In the genomic region with DNA sequence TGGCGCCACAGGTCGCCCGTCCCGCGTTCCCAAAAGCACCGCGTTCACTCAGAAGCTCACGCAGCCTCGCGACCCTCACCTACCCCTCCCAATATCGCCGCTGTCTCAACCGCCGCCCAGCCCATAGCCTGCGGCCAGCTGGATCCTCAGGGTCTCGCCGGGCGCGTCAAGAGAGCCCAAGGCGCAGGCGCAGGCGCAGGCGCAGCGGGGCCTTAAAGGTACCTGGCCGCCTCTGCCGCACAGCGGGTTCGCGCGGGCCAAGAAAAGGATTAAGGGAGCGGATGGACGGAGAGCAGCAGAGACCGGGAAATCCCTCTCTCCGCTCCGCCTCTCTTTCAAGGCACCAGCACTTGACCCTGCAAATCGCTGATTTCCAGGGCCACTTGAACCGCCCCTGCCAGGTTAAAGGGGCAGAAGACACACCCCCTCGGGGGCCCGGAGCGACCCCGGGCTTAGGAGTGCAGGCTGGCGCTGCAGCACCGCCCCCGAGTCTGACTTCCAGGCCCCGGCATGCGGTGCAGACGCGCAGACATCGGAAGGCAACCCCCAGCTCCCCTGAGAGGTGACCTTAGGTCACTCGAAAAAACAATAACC, we compare ENCODE assay signal across 8 cellular contexts. TPM values are rescaled to one million over a fixed set of nuclear protein-coding genes. Genes with fewer than 3 reads are reported as not detected.
DNase-seq lines count a peak whose midpoint lies in the region; ATAC-seq, FAIRE-seq and TF ChIP-seq lines count a peak whose summit lies in the region.

A gene with protein sequence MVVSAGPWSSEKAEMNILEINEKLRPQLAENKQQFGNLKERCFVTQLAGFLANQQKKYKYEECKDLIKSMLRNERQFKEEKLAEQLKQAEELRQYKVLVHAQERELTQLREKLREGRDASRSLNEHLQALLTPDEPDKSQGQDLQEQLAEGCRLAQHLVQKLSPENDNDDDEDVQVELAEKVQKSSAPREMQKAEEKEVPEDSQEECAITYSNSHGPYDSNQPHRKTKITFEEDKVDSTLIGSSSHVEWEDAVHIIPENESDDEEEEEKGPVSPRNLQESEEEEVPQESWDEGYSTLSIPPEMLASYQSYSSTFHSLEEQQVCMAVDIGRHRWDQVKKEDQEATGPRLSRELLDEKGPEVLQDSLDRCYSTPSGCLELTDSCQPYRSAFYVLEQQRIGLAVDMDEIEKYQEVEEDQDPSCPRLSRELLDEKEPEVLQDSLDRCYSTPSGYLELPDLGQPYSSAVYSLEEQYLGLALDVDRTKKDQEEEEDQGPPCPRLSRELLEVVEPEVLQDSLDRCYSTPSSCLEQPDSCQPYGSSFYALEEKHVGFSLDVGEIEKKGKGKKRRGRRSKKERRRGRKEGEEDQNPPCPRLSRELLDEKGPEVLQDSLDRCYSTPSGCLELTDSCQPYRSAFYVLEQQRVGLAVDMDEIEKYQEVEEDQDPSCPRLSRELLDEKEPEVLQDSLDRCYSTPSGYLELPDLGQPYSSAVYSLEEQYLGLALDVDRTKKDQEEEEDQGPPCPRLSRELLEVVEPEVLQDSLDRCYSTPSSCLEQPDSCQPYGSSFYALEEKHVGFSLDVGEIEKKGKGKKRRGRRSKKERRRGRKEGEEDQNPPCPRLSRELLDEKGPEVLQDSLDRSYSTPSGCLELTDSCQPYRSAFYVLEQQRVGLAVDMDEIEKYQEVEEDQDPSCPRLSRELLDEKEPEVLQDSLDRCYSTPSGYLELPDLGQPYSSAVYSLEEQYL (N-terminal part only) (minus strand): TSS at position 168 of the 594 bp plus-strand sequence. CDS start 20,331 bp downstream, outside the sequence.

- no peaks in the 10 kb centered on the region for H3K4me1 Mint-ChIP-seq in Caco-2 (ENCODE audit: low read depth, unreplicated experiment)

- H3K4me1 ChIP-seq in Caco-2 (no peaks in the 10 kb centered on the region), esophagus (ENCODE audit: control insufficient read depth in 2 of 2, insufficient read depth in 2 of 2, low read length in 1 of 2) (peaks cover 0 to 2% of the 10 kb centered on the region in 2 donors), muscle layer of duodenum (ENCODE audit: control insufficient read depth in 1 of 2, insufficient read depth in 2 of 2, low read length in 2 of 2) (peaks cover 0 to 4% of the 10 kb centered on the region in 2 donors)

- H3K9me3 ChIP-seq in Caco-2 (no peaks in the 10 kb centered on the region; the same call in 1 of the 2 replicates), esophagus (ENCODE audit: control insufficient read depth in 2 of 2, insufficient read depth in 1 of 2, low read depth in 1 of 2, low read length in 1 of 2) (no peaks in the 10 kb centered on the region), muscle layer of duodenum (ENCODE audit: control insufficient read depth in 1 of 2, low read length in 2 of 2) (peaks cover 0 to 11% of the 10 kb centered on the region in 2 donors)

- no peaks in the 10 kb centered on the region for H3K27me3 ChIP-seq in Caco-2 (replicated peaks; ENCODE audit: control insufficient read depth, insufficient read depth, low read length)
- H3K27me3 ChIP-seq in esophagus (ENCODE audit: control insufficient read depth in 1 of 2, insufficient read depth in 2 of 2, low read length in 2 of 2), result no peaks in the 10 kb centered on the region
- H3K27me3 ChIP-seq in muscle layer of duodenum (ENCODE audit: low read depth, low read length), result peaks cover 23% of the 10 kb centered on the region

- POLR2A ChIA-PET in Caco-2 (lab: Charles Lee), result no interaction called here

- peak; percentile 98 for ATAC-seq in GM21390 (IDR thresholded peaks at IDR 0.05; ENCODE audit: unreplicated experiment)

- peak within 1 kb of the TSS; percentile 97 for H3K4me3 Mint-ChIP-seq in Caco-2 (ENCODE audit: unreplicated experiment)

- no peak for FAIRE-seq in HTR-8/SVneo (lab: Jason Lieb, UNC)

- CTCF ChIA-PET in Caco-2 (lab: Charles Lee), result no interaction called here

- intact Hi-C loops in Caco-2 (cut with micrococcal nuclease; ENCODE audit: unreplicated experiment), result no loop called here

- H3K36me3 ChIP-seq in Caco-2 (ENCODE audit: control insufficient read depth, insufficient read depth, low read length), result no peaks in the 10 kb centered on the region
- no peaks in the 10 kb centered on the region for H3K36me3 ChIP-seq in esophagus (ENCODE audit: control insufficient read depth in 2 of 2, insufficient read depth in 2 of 2, low read length in 1 of 2)
- no peaks in the 10 kb centered on the region for H3K36me3 ChIP-seq in muscle layer of duodenum (ENCODE audit: control insufficient read depth in 1 of 2, insufficient read depth in 2 of 2, low read length in 2 of 2)

- H3K27ac Mint-ChIP-seq in Caco-2 (ENCODE audit: unreplicated experiment), result peak within 1 kb of the TSS; percentile 88

- 0 to 1% methylated on average over 49 to 50 of the region's 50 CpGs for WGBS in esophagus, 2 donors

- no peak for TF ChIP-seq CTCF in Caco-2 (IDR thresholded peaks at IDR 0.05; ENCODE audit: insufficient read depth in 1 of 2, low read depth in 1 of 2, low read length in 1 of 2, severe bottlenecking in 1 of 2, unreplicated experiment in 1 of 2)

- H3K4me3 ChIP-seq in Caco-2 (ENCODE audit: low read depth, low read length) (peak within 1 kb of the TSS; percentile 49), esophagus (ENCODE audit: low read depth in 1 of 2, low read length in 2 of 2) (peak within 1 kb of the TSS; percentile 65 to 76), muscle layer of duodenum (ENCODE audit: low read depth in 1 of 2, low read length in 2 of 2) (peak within 1 kb of the TSS; percentile 42 to 78)

- H3K36me3 Mint-ChIP-seq in Caco-2 (ENCODE audit: insufficient read depth, unreplicated experiment), result peaks cover 6% of the 10 kb centered on the region

- H3K9me3 Mint-ChIP-seq in Caco-2 (ENCODE audit: unreplicated experiment), result peaks cover 11% of the 10 kb centered on the region

- peaks cover 5% of the 10 kb centered on the region for H3K27me3 Mint-ChIP-seq in Caco-2 (ENCODE audit: insufficient read depth, unreplicated experiment)

- BruUV-seq in Caco-2 (replicated peaks; lab: Mats Ljungman, UMichigan), result no TSS peak

- DNase-seq in Caco-2, result peak; percentile 84 to 89
- DNase-seq in HTR-8/SVneo (ENCODE audit: insufficient read length, low spot score), result peak; percentile 80
- peak; percentile 71 for DNase-seq in OCI-M1 (lab: John Stamatoyannopoulos, UW)
- peak; percentile 69 for DNase-seq in activated T-cell treated with anti-CD3 and anti-CD28 coated beads for 48 hours (ENCODE audit: low read depth)
- DNase-seq in stimulated activated CD8-positive, alpha-beta memory T cell treated with anti-CD3 and anti-CD28 coated beads, Interleukin-4, amount 100 ng/mL, for 48 hours, result peak; percentile 87

- H3K27ac ChIP-seq in esophagus (ENCODE audit: low read depth in 2 of 2, low read length in 1 of 2) (no peak within 1 kb of the TSS), muscle layer of duodenum (ENCODE audit: low read length) (no peak within 1 kb of the TSS)

RNA-seq across cellular contexts. Expression of the gene that starts here (rescaled TPM):
- total RNA-seq in Caco-2 (2022), result 5.2 and 6.3 TPM in 2 replicates
- under 1 TPM; 0.46 to 0.47 TPM for polyA plus RNA-seq in esophagus
